22 cellular contexts compared by ENCODE assay signal in the genomic region with DNA sequence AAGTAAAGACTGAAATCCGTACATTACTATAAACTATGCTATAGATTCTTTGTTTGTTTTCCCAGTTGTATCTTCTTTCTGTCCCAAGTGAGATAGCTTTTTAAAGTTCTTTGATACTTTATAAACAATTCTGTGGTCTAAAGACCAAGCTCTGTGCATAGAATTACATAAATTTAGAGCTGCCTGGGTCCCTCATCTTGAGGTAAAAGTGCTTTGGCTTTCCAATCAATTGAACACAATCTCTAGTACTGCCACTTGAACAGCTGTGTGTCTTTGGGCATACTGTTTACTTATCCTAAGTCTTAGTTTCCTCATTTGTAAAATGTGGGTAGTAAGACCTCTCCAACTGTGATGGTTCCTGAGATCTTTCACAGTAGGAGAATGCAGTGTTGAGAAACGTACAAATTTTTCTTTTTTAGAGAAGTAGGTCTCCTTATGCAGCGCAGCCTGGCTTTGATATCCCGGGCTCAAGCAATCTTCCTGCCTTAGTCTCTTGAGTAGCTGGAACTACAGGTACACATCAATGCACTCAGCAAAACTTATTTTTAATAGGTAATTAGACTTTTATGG. TPM values are rescaled to one million over a fixed set of nuclear protein-coding genes. Genes with fewer than 3 reads are reported as not detected.
DNase-seq lines count a peak whose midpoint lies in the region; ATAC-seq and TF ChIP-seq lines count a peak whose summit lies in the region.
"Had no signal": no experiment of that assay in that cellular context is flagged by ENCODE, and none has a peak within 500 bp of the region (broad histone marks: within the 10 kb centered on the region; RNA-seq: fewer than 3 reads in every experiment).

No MANE protein-coding gene starts in this region.

- H3K27me3 ChIP-seq in Karpas-422 (ENCODE audit: low read length): no peaks in the 10 kb centered on the region
- H3K27me3 ChIP-seq: Peyer's patch, SJSA1 had no signal

- no peak for DNase-seq in activated naive CD4-positive, alpha-beta T cell treated with anti-CD3 and anti-CD28 coated beads for 36 hours
- no peak for DNase-seq in activated naive CD4-positive, alpha-beta T cell treated with anti-CD3 and anti-CD28 coated beads, Interleukin-2, amount 10 ng/mL, durations not matched to agents 7 days and 5 days
- DNase-seq in Karpas-422: no peak
- peak; percentile 25 for DNase-seq in SKM-1 treated with dmso at 0.1 percent for 144 hours (lab: John Stamatoyannopoulos, UW; ENCODE audit: unreplicated experiment)
- no peak for DNase-seq in GM10266 (ENCODE audit: extremely low spot score)
- DNase-seq: Calu3; CD8-positive, alpha-beta memory T cell; DMS153; H9; KBM-7; NCI-H1105 treated with DMSO at 0.1 percent for 48 hours; NCI-H2081; NCI-H2171; NCI-H345; NCI-H524; NCI-H774; NK-92 treated with Interleukin-12 subunit alpha and Interleukin-12 subunit beta, amount 100 ng/mL, for 24 hours; Peyer's patch; SW 1271 had no signal

- H3K9ac ChIP-seq in Karpas-422 (ENCODE audit: low read length): no peak overlapping the region

- no peak overlapping the region for H3K27ac ChIP-seq in Karpas-422 (ENCODE audit: low read length)
- H3K27ac ChIP-seq: Peyer's patch, SJSA1 had no signal

- peaks cover 14% of the 10 kb centered on the region for H3K4me1 Mint-ChIP-seq in activated naive CD4-positive, alpha-beta T cell treated with anti-CD3 and anti-CD28 coated beads for 36 hours (ENCODE audit: low read depth)
- H3K4me1 Mint-ChIP-seq in activated naive CD4-positive, alpha-beta T cell treated with anti-CD3 and anti-CD28 coated beads, Interleukin-2, amount 10 ng/mL, durations not matched to agents 7 days and 5 days: no peaks in the 10 kb centered on the region

- CTCF ChIA-PET in activated naive CD4-positive, alpha-beta T cell treated with anti-CD3 and anti-CD28 coated beads for 36 hours (lab: Charles Lee): interaction anchor here (0.6 to 1.2 kb wide), 2 partner anchors 13 to 1070 kb away, joined by 3 to 7 read pairs; no protein-coding TSS in a partner anchor
- CTCF ChIA-PET in activated naive CD4-positive, alpha-beta T cell treated with anti-CD3 and anti-CD28 coated beads, Interleukin-2, amount 10 ng/mL, durations not matched to agents 7 days and 5 days (lab: Charles Lee): interaction anchor here (1.1 to 2.7 kb wide), 3 partner anchors 10 to 19 kb away, joined by 3 to 7 read pairs (median 5); no protein-coding TSS in a partner anchor

- peaks cover 2% of the 10 kb centered on the region for H3K27me3 Mint-ChIP-seq in activated naive CD4-positive, alpha-beta T cell treated with anti-CD3 and anti-CD28 coated beads for 36 hours (ENCODE audit: low read depth)
- H3K27me3 Mint-ChIP-seq in activated naive CD4-positive, alpha-beta T cell treated with anti-CD3 and anti-CD28 coated beads, Interleukin-2, amount 10 ng/mL, durations not matched to agents 7 days and 5 days: no peaks in the 10 kb centered on the region

- peaks cover 12% of the 10 kb centered on the region; the same call in 1 of the 2 replicates for H4K20me1 ChIP-seq in Karpas-422 (ENCODE audit: insufficient read depth, low read depth, low read length)

- intact Hi-C loops in activated naive CD4-positive, alpha-beta T cell treated with anti-CD3 and anti-CD28 coated beads for 36 hours (cut with micrococcal nuclease): no loop called here

- ATAC-seq in GM21447 (IDR thresholded peaks at IDR 0.05; ENCODE audit: unreplicated experiment) (no peak), GM19324 (IDR thresholded peaks at IDR 0.05; ENCODE audit: low FRiP score, unreplicated experiment) (no peak)

- H3K36me3 ChIP-seq in Karpas-422 (ENCODE audit: insufficient read depth, low read length): peaks cover 1% of the 10 kb centered on the region; the same call in 1 of the 2 replicates
- H3K36me3 ChIP-seq: Peyer's patch, SJSA1 had no signal

- peak overlapping the region; percentile 86 for H3K4me2 ChIP-seq in Karpas-422 (ENCODE audit: low read depth, low read length, poor library complexity, severe bottlenecking)

- no peaks in the 10 kb centered on the region for H3K9me3 ChIP-seq in Karpas-422 (ENCODE audit: low read length)
- H3K9me3 ChIP-seq: Peyer's patch, SJSA1 had no signal

- no peaks in the 10 kb centered on the region for H3K9me3 Mint-ChIP-seq in activated naive CD4-positive, alpha-beta T cell treated with anti-CD3 and anti-CD28 coated beads for 36 hours
- no peaks in the 10 kb centered on the region for H3K9me3 Mint-ChIP-seq in activated naive CD4-positive, alpha-beta T cell treated with anti-CD3 and anti-CD28 coated beads, Interleukin-2, amount 10 ng/mL, durations not matched to agents 7 days and 5 days
- H3K9me3 Mint-ChIP-seq: CD8-positive, alpha-beta memory T cell; H9 had no signal

- peaks cover 47% of the 10 kb centered on the region for H3K4me1 ChIP-seq in Karpas-422 (ENCODE audit: low read length)

- H3K9me2 ChIP-seq in Karpas-422 (replicated peaks; ENCODE audit: insufficient read depth, low read length): no peaks in the 10 kb centered on the region

- peaks cover 20% of the 10 kb centered on the region for H3K79me2 ChIP-seq in Karpas-422 (ENCODE audit: low read length)

- H3K27ac Mint-ChIP-seq in activated naive CD4-positive, alpha-beta T cell treated with anti-CD3 and anti-CD28 coated beads for 36 hours: peak overlapping the region; percentile 31
- no peak overlapping the region for H3K27ac Mint-ChIP-seq in activated naive CD4-positive, alpha-beta T cell treated with anti-CD3 and anti-CD28 coated beads, Interleukin-2, amount 10 ng/mL, durations not matched to agents 7 days and 5 days
- H3K27ac Mint-ChIP-seq: H9 had no signal

- TF ChIP-seq CTCF in GM10266 (IDR thresholded peaks at IDR 0.05; ENCODE audit: control insufficient read depth, insufficient read depth, low read depth, missing control alignments): no peak

- H3K36me3 Mint-ChIP-seq in activated naive CD4-positive, alpha-beta T cell treated with anti-CD3 and anti-CD28 coated beads for 36 hours (ENCODE audit: low read depth): no peaks in the 10 kb centered on the region
- H3K36me3 Mint-ChIP-seq in activated naive CD4-positive, alpha-beta T cell treated with anti-CD3 and anti-CD28 coated beads, Interleukin-2, amount 10 ng/mL, durations not matched to agents 7 days and 5 days: no peaks in the 10 kb centered on the region
- H3K36me3 Mint-ChIP-seq: CD8-positive, alpha-beta memory T cell had no signal

- H2AFZ ChIP-seq in Karpas-422 (ENCODE audit: low read length): peak overlapping the region; percentile 7

- no peak overlapping the region for H3K4me3 ChIP-seq in Karpas-422 (ENCODE audit: low read length)
- H3K4me3 ChIP-seq: Peyer's patch, SJSA1 had no signal

- no peak overlapping the region for H3K4me3 Mint-ChIP-seq in activated naive CD4-positive, alpha-beta T cell treated with anti-CD3 and anti-CD28 coated beads for 36 hours
- H3K4me3 Mint-ChIP-seq in activated naive CD4-positive, alpha-beta T cell treated with anti-CD3 and anti-CD28 coated beads, Interleukin-2, amount 10 ng/mL, durations not matched to agents 7 days and 5 days: no peak overlapping the region
- H3K4me3 Mint-ChIP-seq: H9 had no signal

RNA-seq across cellular contexts. Expression of a gene that starts 2.5 kb away (rescaled TPM):
- total RNA-seq in activated naive CD4-positive, alpha-beta T cell treated with anti-CD3 and anti-CD28 coated beads for 36 hours: 10 to 100 TPM; 60.4 to 61.0 TPM
- total RNA-seq in Karpas-422 (2014; rRNA removed; shearing (Covaris generic); ENCODE audit: low replicate concordance): 100 and 137 TPM in 2 replicates

RNA-seq across cellular contexts. Expression of a gene that starts 60.0 kb away (rescaled TPM):
- 10 to 100 TPM; 40.4 to 41.9 TPM for total RNA-seq in activated naive CD4-positive, alpha-beta T cell treated with anti-CD3 and anti-CD28 coated beads for 36 hours
- total RNA-seq in Karpas-422 (2014; rRNA removed; shearing (Covaris generic); ENCODE audit: low replicate concordance): 73.4 and 172 TPM in 2 replicates
